Comparison of ENCODE assay signal across 7 cellular contexts in the genomic region with DNA sequence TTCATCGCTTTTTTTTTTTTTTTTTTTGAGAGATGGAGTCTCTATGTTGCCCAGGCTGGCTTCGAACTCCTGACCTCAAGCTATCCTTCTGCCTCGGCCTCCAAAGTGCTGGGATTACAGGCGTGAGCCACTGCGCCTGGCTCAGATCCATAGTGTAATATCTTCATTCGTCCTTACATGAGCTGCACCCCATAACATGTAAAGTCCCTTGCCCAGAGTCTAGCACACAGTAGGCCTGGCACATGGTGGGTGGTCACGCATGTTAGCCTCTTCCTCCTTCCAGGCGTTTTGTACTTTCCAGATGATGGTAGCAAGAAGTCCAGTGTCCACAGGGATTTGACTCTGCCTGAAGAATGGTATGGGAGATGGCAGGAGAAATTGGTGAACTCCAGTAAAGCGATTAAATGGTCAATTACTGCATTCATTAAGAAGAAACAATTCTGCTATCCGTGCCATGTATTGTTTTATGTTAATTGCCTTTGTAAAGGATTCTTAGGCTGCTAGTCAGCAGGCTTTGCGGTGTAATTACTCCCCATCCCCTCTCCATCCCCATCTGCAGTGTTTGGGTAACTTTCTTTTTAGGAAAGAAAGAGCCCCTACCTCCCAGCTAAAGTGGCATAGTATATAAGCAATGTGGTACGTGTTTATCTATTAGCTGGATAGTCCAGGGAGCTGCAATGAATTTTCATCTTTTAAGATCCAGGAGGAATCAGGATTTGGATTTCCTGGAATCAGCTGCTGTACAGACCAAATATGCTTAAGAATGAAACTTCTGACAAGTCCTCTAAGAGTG. TPM values are rescaled to one million over a fixed set of nuclear protein-coding genes. Genes with fewer than 3 reads are reported as not detected.
DNase-seq lines count a peak whose midpoint lies in the region; ATAC-seq, FAIRE-seq and TF ChIP-seq lines count a peak whose summit lies in the region.

No MANE protein-coding gene starts in this region.

- peaks cover 5% of the 10 kb centered on the region for H3K4me1 ChIP-seq in HEK293 (ENCODE audit: control insufficient read depth, insufficient read depth, low read length)

- peaks cover 0 to 8% of the 10 kb centered on the region in 2 experiments; a peak in 1 of 3 replicates for H3K36me3 ChIP-seq in HEK293 (ENCODE audit: control insufficient read depth in 2 of 2, insufficient read depth in 1 of 2, low read length in 2 of 2)

- intact Hi-C loops in activated T-helper 2 cell treated with anti-CD3 and anti-CD28 coated beads, Interferon-gamma antibody, Interleukin-2, Interleukin-4, amounts not matched to agents 10 μg/mL and 5 μg/mL and 100 μg/mL, durations not matched to agents 14 hours and 24 hours and 36 hours (cut with micrococcal nuclease), result no loop called here

- ATAC-seq in stimulated activated naive B cell treated with anti-CD40 and anti-IgM and Interleukin-4, amounts not matched to agents 10 μg/mL and 1 μg/mL and 100 μg/mL, for 72 hours (replicated peaks), result no peak

- peak overlapping the region; percentile 94 for H3K4me3 ChIP-seq in HEK293 (ENCODE audit: low read depth, low read length)

- no peak for DNase-seq in activated T-helper 2 cell treated with anti-CD3 and anti-CD28 coated beads, Interferon-gamma antibody, Interleukin-2, Interleukin-4, amounts not matched to agents 10 μg/mL and 5 μg/mL and 100 μg/mL, durations not matched to agents 14 hours and 24 hours and 36 hours (ENCODE audit: low spot score)
- no peak for DNase-seq in stimulated activated naive B cell treated with anti-CD40 and anti-IgM and Interleukin-4, amounts not matched to agents 10 μg/mL and 1 μg/mL and 100 μg/mL, for 72 hours
- DNase-seq in epidermal melanocyte (ENCODE audit: insufficient read length, low spot score) (no peak), dedifferentiated amniotic fluid mesenchymal stem cell (ENCODE audit: extremely low spot score) (no peak)
- no peak for DNase-seq in activated CD4-positive, CD25-positive, alpha-beta regulatory T cell treated with anti-CD3 and anti-CD28 coated beads, Interleukin-2, amount 50 U/mL, for 72 hours

- no peak for TF ChIP-seq CTCF in HEK293 (tag by site-specific recombination; IDR thresholded peaks at IDR 0.05)

- no peak overlapping the region; the same call in 1 of the 2 replicates for H3K27ac ChIP-seq in HEK293 (ENCODE audit: extremely low read depth, low read depth, low read length)

- no peaks in the 10 kb centered on the region for H3K9me3 ChIP-seq in HEK293 (ENCODE audit: control insufficient read depth, insufficient read depth, low read depth, low read length)

- H3K4me3 Mint-ChIP-seq in activated T-helper 2 cell treated with anti-CD3 and anti-CD28 coated beads, Interferon-gamma antibody, Interleukin-2, Interleukin-4, amounts not matched to agents 10 μg/mL and 5 μg/mL and 100 μg/mL, durations not matched to agents 14 hours and 24 hours and 36 hours (ENCODE audit: low read depth), result peak overlapping the region; percentile 82
- H3K4me3 Mint-ChIP-seq in stimulated activated naive B cell treated with anti-CD40 and anti-IgM and Interleukin-4, amounts not matched to agents 10 μg/mL and 1 μg/mL and 100 μg/mL, for 72 hours, result peak overlapping the region; percentile 93

- H3K27ac Mint-ChIP-seq in activated T-helper 2 cell treated with anti-CD3 and anti-CD28 coated beads, Interferon-gamma antibody, Interleukin-2, Interleukin-4, amounts not matched to agents 10 μg/mL and 5 μg/mL and 100 μg/mL, durations not matched to agents 14 hours and 24 hours and 36 hours, result peak overlapping the region; percentile 34
- peak overlapping the region; percentile 93 for H3K27ac Mint-ChIP-seq in stimulated activated naive B cell treated with anti-CD40 and anti-IgM and Interleukin-4, amounts not matched to agents 10 μg/mL and 1 μg/mL and 100 μg/mL, for 72 hours

- POLR2A ChIA-PET in HEK293 (lab: Yijun Ruan, JAX), result interaction anchor here (0.6 to 2.8 kb wide), 8 partner anchors 13 to 287 kb away, joined by 3 to 21 read pairs (median 4); no protein-coding TSS in a partner anchor

- H3K36me3 Mint-ChIP-seq in activated T-helper 2 cell treated with anti-CD3 and anti-CD28 coated beads, Interferon-gamma antibody, Interleukin-2, Interleukin-4, amounts not matched to agents 10 μg/mL and 5 μg/mL and 100 μg/mL, durations not matched to agents 14 hours and 24 hours and 36 hours (ENCODE audit: low read depth), result no peaks in the 10 kb centered on the region
- H3K36me3 Mint-ChIP-seq in stimulated activated naive B cell treated with anti-CD40 and anti-IgM and Interleukin-4, amounts not matched to agents 10 μg/mL and 1 μg/mL and 100 μg/mL, for 72 hours, result peaks cover 4 to 5% of the 10 kb centered on the region in 2 donors

- CTCF ChIA-PET in HEK293 (lab: Yijun Ruan, JAX), result interaction anchor here (0.7 to 2.2 kb wide), 4 partner anchors 13 to 215 kb away, joined by 3 to 12 read pairs (median 6); no protein-coding TSS in a partner anchor

- H3K9me3 Mint-ChIP-seq in activated T-helper 2 cell treated with anti-CD3 and anti-CD28 coated beads, Interferon-gamma antibody, Interleukin-2, Interleukin-4, amounts not matched to agents 10 μg/mL and 5 μg/mL and 100 μg/mL, durations not matched to agents 14 hours and 24 hours and 36 hours, result no peaks in the 10 kb centered on the region
- H3K9me3 Mint-ChIP-seq in stimulated activated naive B cell treated with anti-CD40 and anti-IgM and Interleukin-4, amounts not matched to agents 10 μg/mL and 1 μg/mL and 100 μg/mL, for 72 hours, result no peaks in the 10 kb centered on the region

- peak; percentile 9 for FAIRE-seq in islet of Langerhans (lab: Jason Lieb, UNC)

- H3K27me3 Mint-ChIP-seq in activated T-helper 2 cell treated with anti-CD3 and anti-CD28 coated beads, Interferon-gamma antibody, Interleukin-2, Interleukin-4, amounts not matched to agents 10 μg/mL and 5 μg/mL and 100 μg/mL, durations not matched to agents 14 hours and 24 hours and 36 hours (ENCODE audit: low read depth), result peaks cover 40% of the 10 kb centered on the region
- peaks cover 7 to 8% of the 10 kb centered on the region in 2 donors for H3K27me3 Mint-ChIP-seq in stimulated activated naive B cell treated with anti-CD40 and anti-IgM and Interleukin-4, amounts not matched to agents 10 μg/mL and 1 μg/mL and 100 μg/mL, for 72 hours

- H3K4me1 Mint-ChIP-seq in activated T-helper 2 cell treated with anti-CD3 and anti-CD28 coated beads, Interferon-gamma antibody, Interleukin-2, Interleukin-4, amounts not matched to agents 10 μg/mL and 5 μg/mL and 100 μg/mL, durations not matched to agents 14 hours and 24 hours and 36 hours (ENCODE audit: low read depth), result peaks cover 28% of the 10 kb centered on the region
- H3K4me1 Mint-ChIP-seq in stimulated activated naive B cell treated with anti-CD40 and anti-IgM and Interleukin-4, amounts not matched to agents 10 μg/mL and 1 μg/mL and 100 μg/mL, for 72 hours, result peaks cover 37 to 48% of the 10 kb centered on the region in 2 donors

TF ChIP-seq in HEK293, 187 proteins besides CTCF, POLR2A, EP300 and RAD21:
- TF ChIP-seq MZF1 (tag by site-specific recombination; IDR thresholded peaks at IDR 0.05; ENCODE audit: borderline replicate concordance), result peak; percentile 77; the same call in 1 of the 2 replicates
- TF ChIP-seq ZNF10 (tag by site-specific recombination; IDR thresholded peaks at IDR 0.05), result no peak
- TF ChIP-seq ZNF664 (tag by site-specific recombination; IDR thresholded peaks at IDR 0.05), result peak; percentile 31; the same call in 1 of the 2 replicates

RNA-seq across cellular contexts. Expression of gene TPST1, which starts 1.2 kb away (rescaled TPM):
- total RNA-seq in activated T-helper 2 cell treated with anti-CD3 and anti-CD28 coated beads, Interferon-gamma antibody, Interleukin-2, Interleukin-4, amounts not matched to agents 10 μg/mL and 5 μg/mL and 100 μg/mL, durations not matched to agents 14 hours and 24 hours and 36 hours, result 1.3 and 1.6 TPM in 2 replicates
